ENCODE assay signal across 8 cellular contexts in genomic region chr19:53772943-53773342, GRCh38. TPM values are rescaled to one million over a fixed set of nuclear protein-coding genes. Genes with fewer than 3 reads are reported as not detected.
A peak's percentile ranks its signal among the peaks of the same experiment; 100 is the strongest.
DNase-seq lines count a peak whose midpoint lies in the region; ATAC-seq, FAIRE-seq and TF ChIP-seq lines count a peak whose summit lies in the region.

No MANE protein-coding gene starts in this region.

- no peak overlapping the region for H3K4me3 Mint-ChIP-seq in natural killer cell treated with Interleukin-12 subunit alpha and Interleukin-12 subunit beta and Interleukin-15 and Interleukin-18, amount 100 ng/mL, for 72 hours

- FAIRE-seq in endometrium (lab: Jason Lieb, UNC), result peak; percentile 94

- intact Hi-C loops in tibial artery (cut with DNase I; ENCODE audit: low total_unique reads), result no loop called here

- H3K27ac ChIP-seq in WERI-Rb-1 (no peak overlapping the region), tibial artery (no peak overlapping the region)

- no peak overlapping the region for H3K27ac Mint-ChIP-seq in natural killer cell treated with Interleukin-12 subunit alpha and Interleukin-12 subunit beta and Interleukin-15 and Interleukin-18, amount 100 ng/mL, for 72 hours

- no peaks in the 10 kb centered on the region for H3K4me1 Mint-ChIP-seq in natural killer cell treated with Interleukin-12 subunit alpha and Interleukin-12 subunit beta and Interleukin-15 and Interleukin-18, amount 100 ng/mL, for 72 hours (ENCODE audit: low read depth in 2 of 2)

- H3K9me3 ChIP-seq in WERI-Rb-1 (ENCODE audit: severe bottlenecking) (no peaks in the 10 kb centered on the region), tibial artery (no peaks in the 10 kb centered on the region)

- no peak overlapping the region for H3K4me3 ChIP-seq in WERI-Rb-1 (ENCODE audit: low read depth, low read length)
- H3K4me3 ChIP-seq in tibial artery, result no peak overlapping the region

- H3K9me3 Mint-ChIP-seq in natural killer cell treated with Interleukin-12 subunit alpha and Interleukin-12 subunit beta and Interleukin-15 and Interleukin-18, amount 100 ng/mL, for 72 hours, result no peaks in the 10 kb centered on the region

- peak; percentile 30 for DNase-seq in activated T-cell treated with anti-CD3 and anti-CD28 coated beads for 1 hour (ENCODE audit: low read depth)
- no peak for DNase-seq in activated T-cell treated with anti-CD3 and anti-CD28 coated beads, Interleukin-2, amount 50 U/mL, for 1 hour
- DNase-seq in NCI-H1436 treated with DMSO at 0.1 percent for 48 hours (lab: John Stamatoyannopoulos, UW), result peak; percentile 20
- peak; percentile 44 for DNase-seq in WERI-Rb-1
- DNase-seq in natural killer cell treated with Interleukin-12 subunit alpha and Interleukin-12 subunit beta and Interleukin-15 and Interleukin-18, amount 100 ng/mL, for 72 hours (ENCODE audit: low spot score), result peak; percentile 64
- peak in 1 of 2 donors; percentile 62 for DNase-seq in tibial artery

- H3K36me3 ChIP-seq in WERI-Rb-1 (no peaks in the 10 kb centered on the region), tibial artery (no peaks in the 10 kb centered on the region)

- no peaks in the 10 kb centered on the region for H3K4me1 ChIP-seq in tibial artery

- ATAC-seq in natural killer cell treated with Interleukin-12 subunit alpha and Interleukin-12 subunit beta and Interleukin-15 and Interleukin-18, amount 100 ng/mL, for 72 hours, result no peak
- ATAC-seq in GM21717 (IDR thresholded peaks at IDR 0.05; ENCODE audit: unreplicated experiment), result no peak

- H3K27me3 ChIP-seq in WERI-Rb-1 (ENCODE audit: insufficient read depth, low read depth, severe bottlenecking) (peaks cover 55% of the 10 kb centered on the region), tibial artery (peaks cover 0 to 20% of the 10 kb centered on the region in 2 donors)

- TF ChIP-seq CTCF in WERI-Rb-1 (IDR thresholded peaks at IDR 0.05; ENCODE audit: low read depth, low read length) (peak; percentile 63), tibial artery (IDR thresholded peaks at IDR 0.05) (peak; percentile 56 to 63)

- H3K36me3 Mint-ChIP-seq in natural killer cell treated with Interleukin-12 subunit alpha and Interleukin-12 subunit beta and Interleukin-15 and Interleukin-18, amount 100 ng/mL, for 72 hours, result no peaks in the 10 kb centered on the region

- peaks cover 4 to 6% of the 10 kb centered on the region in 2 donors for H3K27me3 Mint-ChIP-seq in natural killer cell treated with Interleukin-12 subunit alpha and Interleukin-12 subunit beta and Interleukin-15 and Interleukin-18, amount 100 ng/mL, for 72 hours

RNA-seq across cellular contexts. Expression of gene NLRP12, which starts 51.2 kb away (rescaled TPM):
- total RNA-seq in natural killer cell treated with Interleukin-12 subunit alpha and Interleukin-12 subunit beta and Interleukin-15 and Interleukin-18, amount 100 ng/mL, for 72 hours, result 1 to 10 TPM in 1 of 2 donors, not detected in 1; 3.0 TPM
